In the genomic region with DNA sequence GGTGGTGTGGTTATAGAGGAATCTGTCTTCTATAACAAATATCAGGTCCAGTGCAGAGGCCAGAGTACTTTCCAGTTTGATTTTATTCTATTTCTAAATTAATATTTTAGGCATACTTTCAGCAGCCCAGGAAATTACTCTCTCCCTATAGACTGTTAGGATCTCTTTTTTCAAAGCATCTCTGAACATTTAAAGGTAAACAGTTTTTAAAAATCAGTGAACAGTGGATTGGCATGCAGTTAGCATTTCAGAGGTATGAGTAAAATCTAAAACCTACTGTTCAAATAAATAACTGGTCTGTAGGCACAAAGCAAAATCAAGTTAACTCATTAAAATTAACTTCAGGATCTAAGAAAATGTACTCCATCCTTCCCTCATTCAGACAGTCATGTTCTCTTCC, we compare ENCODE assay signal across 1 cellular context.
TF ChIP-seq lines count a peak whose summit lies in the region.

No MANE protein-coding gene starts in this region.

TF ChIP-seq in IMR-90, 13 proteins besides CTCF, POLR2A, EP300 and RAD21:
- TF ChIP-seq BHLHE40 (IDR thresholded peaks at IDR 0.05; ENCODE audit: low read depth, low read length) (no peak), NFE2L2 (IDR thresholded peaks at IDR 0.05; ENCODE audit: low read depth, low read length) (no peak), RCOR1 (IDR thresholded peaks at IDR 0.05; ENCODE audit: insufficient replicate concordance, low read length) (no peak), SMC3 (IDR thresholded peaks at IDR 0.05; ENCODE audit: low read depth, low read length) (no peak), CHD1 (IDR thresholded peaks at IDR 0.05; ENCODE audit: low read depth, low read length) (no peak)
- TF ChIP-seq, protein P1, sequence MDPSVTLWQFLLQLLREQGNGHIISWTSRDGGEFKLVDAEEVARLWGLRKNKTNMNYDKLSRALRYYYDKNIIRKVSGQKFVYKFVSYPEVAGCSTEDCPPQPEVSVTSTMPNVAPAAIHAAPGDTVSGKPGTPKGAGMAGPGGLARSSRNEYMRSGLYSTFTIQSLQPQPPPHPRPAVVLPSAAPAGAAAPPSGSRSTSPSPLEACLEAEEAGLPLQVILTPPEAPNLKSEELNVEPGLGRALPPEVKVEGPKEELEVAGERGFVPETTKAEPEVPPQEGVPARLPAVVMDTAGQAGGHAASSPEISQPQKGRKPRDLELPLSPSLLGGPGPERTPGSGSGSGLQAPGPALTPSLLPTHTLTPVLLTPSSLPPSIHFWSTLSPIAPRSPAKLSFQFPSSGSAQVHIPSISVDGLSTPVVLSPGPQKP (IDR thresholded peaks at IDR 0.05; ENCODE audit: borderline replicate concordance, low read depth, low read length), result no peak
